ENCODE assay signal across 8 cellular contexts in the genomic region with DNA sequence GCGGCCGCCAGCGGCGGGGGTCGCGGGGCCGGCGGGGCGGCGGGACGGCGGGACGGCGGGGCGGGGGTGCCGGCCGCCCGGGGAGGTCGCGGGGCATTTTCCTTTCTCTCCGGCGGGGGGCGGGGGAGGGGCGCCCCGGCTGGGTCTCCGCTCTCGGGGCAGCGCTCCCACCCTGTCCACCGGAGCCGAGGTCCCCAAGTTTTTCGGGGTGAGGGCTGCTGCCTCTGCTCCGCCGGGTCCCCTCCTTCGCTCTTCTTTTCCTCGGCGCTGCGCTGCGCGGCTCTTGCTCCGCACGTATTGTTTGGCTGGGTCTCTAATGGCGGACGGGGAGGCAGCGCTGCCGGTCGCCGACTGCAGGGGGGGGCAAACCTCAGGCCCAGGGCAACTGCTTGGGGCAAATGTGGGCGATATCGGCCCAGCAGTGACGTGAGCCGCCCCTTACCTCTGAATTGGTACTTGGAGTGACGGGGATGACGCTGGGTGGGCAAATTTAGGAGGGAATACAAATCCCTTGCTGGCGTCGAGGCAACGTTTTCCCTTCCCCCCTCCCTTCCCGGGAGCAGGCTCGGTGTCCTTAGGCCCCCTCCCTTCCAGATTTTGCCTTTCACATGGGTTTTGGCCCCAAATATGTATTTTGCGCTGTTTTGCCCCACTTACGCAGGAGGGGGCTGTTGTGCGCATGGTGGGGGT. TPM values are rescaled to one million over a fixed set of nuclear protein-coding genes. Genes with fewer than 3 reads are reported as not detected.
DNase-seq lines count a peak whose midpoint lies in the region; ATAC-seq and FAIRE-seq lines count a peak whose summit lies in the region.

No MANE protein-coding gene starts in this region.

- FAIRE-seq in HTR-8/SVneo (lab: Jason Lieb, UNC) = no peak

- ATAC-seq in GM21360 (IDR thresholded peaks at IDR 0.05; ENCODE audit: unreplicated experiment) (peak; percentile 2), left colon (peak; percentile 17)

- intact Hi-C loops in left colon (cut with DNase I, micrococcal nuclease) = loop anchor here in 1 of 2 donors (5.0 kb wide), 1 partner anchor 97 kb away; the partner anchor contains the start of gene ZMYM5

- DNase-seq in AML-193 (lab: John Stamatoyannopoulos, UW) (peak; percentile 34), NCI-H128 (lab: John Stamatoyannopoulos, UW; ENCODE audit: unreplicated experiment) (peak; percentile 52), cerebellum (ENCODE audit: low spot score) (peak; percentile 32), left colon (peak; percentile 58 to 75), HTR-8/SVneo (ENCODE audit: insufficient read length, low spot score) (no peak)
- peak; percentile 56 for DNase-seq in activated CD4-positive, alpha-beta T cell treated with anti-CD3 and anti-CD28 coated beads for 1 hour
- DNase-seq in stimulated activated CD4-positive, alpha-beta T cell treated with anti-CD3 and anti-CD28 coated beads, Interleukin-1b, Interleukin-23, amount 100 ng/mL, for 48 hours = peak; percentile 73

RNA-seq across cellular contexts. Expression of gene ZMYM2, which starts 0.8 kb away (rescaled TPM):
- total RNA-seq in cerebellum = 150 TPM
- 10 to 100 TPM; 69.2 to 70.0 TPM for total RNA-seq in left colon
